ENCODE assay signal across 19 cellular contexts in genomic region chr16:77304883-77305282, GRCh38.
"Had no signal": no experiment of that assay in that cellular context is flagged by ENCODE, and none has a peak within 500 bp of the region (broad histone marks: within the 10 kb centered on the region; RNA-seq: fewer than 3 reads in every experiment).

No MANE protein-coding gene starts in this region.

- H2AFZ ChIP-seq: parathyroid adenoma had no signal

- H3K4me1 ChIP-seq: esophagus squamous epithelium, parathyroid adenoma, prostate gland, sigmoid colon, transverse colon had no signal

- DNase-seq: effector memory CD8-positive, alpha-beta T cell; esophagus squamous epithelium; foreskin keratinocyte; kidney; left cardiac atrium; mesendoderm; naive thymus-derived CD4-positive, alpha-beta T cell; nephron progenitor cell; retina; sigmoid colon; stimulated activated CD4-positive, alpha-beta T cell treated with anti-CD3 and anti-CD28 coated beads, Interleukin-12 subunit alpha, Interleukin-12 subunit beta, amount 100 ng/mL, for 4 hours; stimulated activated naive CD4-positive, alpha-beta T cell; stomach; substantia nigra; transverse colon had no signal

- H3K27me3 ChIP-seq: esophagus squamous epithelium, foreskin keratinocyte, sigmoid colon had no signal

- H3K79me2 ChIP-seq: parathyroid adenoma had no signal

- H3K36me3 ChIP-seq: esophagus squamous epithelium, prostate gland, sigmoid colon, stomach, thoracic aorta, transverse colon had no signal

- H3K4me3 ChIP-seq: esophagus squamous epithelium, prostate gland, sigmoid colon, skin epidermis, stomach, thoracic aorta, transverse colon had no signal

- H3K9ac ChIP-seq: parathyroid adenoma had no signal

- H3K9me3 ChIP-seq: esophagus squamous epithelium, prostate gland, sigmoid colon, stomach, thoracic aorta, transverse colon had no signal
